30 cellular contexts compared by ENCODE assay signal in genomic region chr12:132497514-132498405, GRCh38.
"Had no signal": no experiment of that assay in that cellular context is flagged by ENCODE, and none has a peak within 500 bp of the region (broad histone marks: within the 10 kb centered on the region; RNA-seq: fewer than 3 reads in every experiment).

No MANE protein-coding gene starts in this region.

- H3K27ac Mint-ChIP-seq: activated CD4-positive, alpha-beta memory T cell treated with anti-CD3 and anti-CD28 coated beads, Interleukin-2, amount 10 ng/mL, durations not matched to agents 7 days and 5 days; activated CD4-positive, alpha-beta T cell treated with anti-CD3 and anti-CD28 coated beads, Interleukin-2, amount 10 ng/mL, durations not matched to agents 24 days and 14 days; activated T-cell treated with anti-CD3 and anti-CD28 coated beads, Interleukin-2, amount 50 U/mL, for 72 hours; stimulated activated memory B cell treated with anti-CD40 and anti-IgM and Interleukin-4, amounts not matched to agents 10 μg/mL and 1 μg/mL and 100 μg/mL, for 72 hours; T-helper 2 cell treated with Interferon-gamma antibody and Interleukin-4, amounts not matched to agents 5 μg/mL and 100 μg/mL, for 36 hours had no signal

- H3K9me3 Mint-ChIP-seq: activated CD4-positive, alpha-beta memory T cell treated with anti-CD3 and anti-CD28 coated beads, Interleukin-2, amount 10 ng/mL, durations not matched to agents 7 days and 5 days; activated CD4-positive, alpha-beta T cell treated with anti-CD3 and anti-CD28 coated beads, Interleukin-2, amount 10 ng/mL, durations not matched to agents 24 days and 14 days; activated naive CD8-positive, alpha-beta T cell treated with anti-CD3 and anti-CD28 coated beads for 36 hours; activated T-cell treated with anti-CD3 and anti-CD28 coated beads, Interleukin-2, amount 50 U/mL, for 72 hours; naive B cell; stimulated activated memory B cell treated with anti-CD40 and anti-IgM and Interleukin-4, amounts not matched to agents 10 μg/mL and 1 μg/mL and 100 μg/mL, for 72 hours; T-cell; T-helper 2 cell treated with Interferon-gamma antibody and Interleukin-4, amounts not matched to agents 5 μg/mL and 100 μg/mL, for 36 hours had no signal

- H3K27ac ChIP-seq: adrenal gland, colonic mucosa, gastrocnemius medialis, pancreas, prostate gland, skin epidermis had no signal

- H3K27me3 ChIP-seq: adrenal gland, body of pancreas, colonic mucosa, gastrocnemius medialis, pancreas, tibial nerve had no signal

- H3K27me3 Mint-ChIP-seq: activated CD4-positive, alpha-beta memory T cell treated with anti-CD3 and anti-CD28 coated beads, Interleukin-2, amount 10 ng/mL, durations not matched to agents 7 days and 5 days; activated CD4-positive, alpha-beta T cell treated with anti-CD3 and anti-CD28 coated beads, Interleukin-2, amount 10 ng/mL, durations not matched to agents 24 days and 14 days; activated naive CD8-positive, alpha-beta T cell treated with anti-CD3 and anti-CD28 coated beads for 36 hours; naive B cell; stimulated activated memory B cell treated with anti-CD40 and anti-IgM and Interleukin-4, amounts not matched to agents 10 μg/mL and 1 μg/mL and 100 μg/mL, for 72 hours; T-cell had no signal

- ATAC-seq: activated T-cell treated with anti-CD3 and anti-CD28 coated beads, Interleukin-2, amount 50 U/mL, for 72 hours; body of pancreas; gastrocnemius medialis; left cardiac atrium; left ventricle myocardium superior; pancreas; sciatic nerve; stimulated activated memory B cell treated with anti-CD40 and anti-IgM and Interleukin-4, amounts not matched to agents 10 μg/mL and 1 μg/mL and 100 μg/mL, for 72 hours; T-cell had no signal

- DNase-seq: activated CD4-positive, alpha-beta memory T cell treated with anti-CD3 and anti-CD28 coated beads, Interleukin-2, amount 10 ng/mL, durations not matched to agents 7 days and 5 days; activated CD4-positive, alpha-beta T cell treated with anti-CD3 and anti-CD28 coated beads, Interleukin-2, amount 10 ng/mL, durations not matched to agents 24 days and 14 days; activated CD4-positive, CD25-positive, alpha-beta regulatory T cell treated with anti-CD3 and anti-CD28 coated beads, Interleukin-2, amount 50 U/mL, for 72 hours; activated naive CD4-positive, alpha-beta T cell; activated naive CD8-positive, alpha-beta T cell treated with anti-CD3 and anti-CD28 coated beads for 36 hours; activated T-cell treated with anti-CD3 and anti-CD28 coated beads, Interleukin-2, amount 50 U/mL, for 72 hours; adrenal gland; aorta; body of pancreas; cerebellar nuclear complex; colonic mucosa; effector CD8-positive, alpha-beta T cell; erythroblast; gastrocnemius medialis; glutamatergic neuron; islet precursor cell; left cardiac atrium; left ventricle myocardium superior; naive B cell; nucleus accumbens; pancreas; retina; stimulated activated CD4-positive, alpha-beta T cell treated with anti-CD3 and anti-CD28 coated beads, Interleukin-4, amount 100 ng/mL, for 24 hours; T-cell had no signal

- H3K4me3 Mint-ChIP-seq: activated CD4-positive, alpha-beta memory T cell treated with anti-CD3 and anti-CD28 coated beads, Interleukin-2, amount 10 ng/mL, durations not matched to agents 7 days and 5 days; activated CD4-positive, alpha-beta T cell treated with anti-CD3 and anti-CD28 coated beads, Interleukin-2, amount 10 ng/mL, durations not matched to agents 24 days and 14 days; activated naive CD8-positive, alpha-beta T cell treated with anti-CD3 and anti-CD28 coated beads for 36 hours; activated T-cell treated with anti-CD3 and anti-CD28 coated beads, Interleukin-2, amount 50 U/mL, for 72 hours; stimulated activated memory B cell treated with anti-CD40 and anti-IgM and Interleukin-4, amounts not matched to agents 10 μg/mL and 1 μg/mL and 100 μg/mL, for 72 hours; T-helper 2 cell treated with Interferon-gamma antibody and Interleukin-4, amounts not matched to agents 5 μg/mL and 100 μg/mL, for 36 hours had no signal

- H3K4me3 ChIP-seq: adrenal gland, body of pancreas, colonic mucosa, gastrocnemius medialis, pancreas, prostate gland, skin epidermis, tibial nerve had no signal

- H3K9me3 ChIP-seq: adrenal gland, body of pancreas, colonic mucosa, gastrocnemius medialis, pancreas, prostate gland, tibial nerve had no signal

- H3K36me3 ChIP-seq: adrenal gland, colonic mucosa, gastrocnemius medialis, pancreas, prostate gland had no signal

- H3K36me3 Mint-ChIP-seq: activated naive CD8-positive, alpha-beta T cell treated with anti-CD3 and anti-CD28 coated beads for 36 hours; naive B cell; T-cell had no signal
